Comparison of ENCODE assay signal across 8 cellular contexts in genomic region chr15:78540955-78541743, GRCh38. TPM values are rescaled to one million over a fixed set of nuclear protein-coding genes. Genes with fewer than 3 reads are reported as not detected.
DNase-seq lines count a peak whose midpoint lies in the region; ATAC-seq and TF ChIP-seq lines count a peak whose summit lies in the region.

No MANE protein-coding gene starts in this region.

- H3K9me3 ChIP-seq in right atrium auricular region, result no peaks in the 10 kb centered on the region
- no peaks in the 10 kb centered on the region for H3K9me3 ChIP-seq in effector memory CD4-positive, alpha-beta T cell (ENCODE audit: control insufficient read depth, low read length)

- DNase-seq in right atrium auricular region (ENCODE audit: low spot score) (no peak), Right ventricle myocardium superior (no peak), SKM-1 (lab: John Stamatoyannopoulos, UW; ENCODE audit: unreplicated experiment) (peak; percentile 15), NCI-H2171 (lab: John Stamatoyannopoulos, UW) (no peak)
- no peak for DNase-seq in effector memory CD4-positive, alpha-beta T cell
- DNase-seq in naive thymus-derived CD8-positive, alpha-beta T cell, result peak in 2 of 10 donors; percentile 11 to 16

- no peaks in the 10 kb centered on the region for H3K27me3 Mint-ChIP-seq in naive thymus-derived CD8-positive, alpha-beta T cell

- POLR2A ChIA-PET in naive thymus-derived CD8-positive, alpha-beta T cell (lab: Charles Lee), result interaction anchor here (0.7 to 2.0 kb wide), 9 partner anchors 11 to 331 kb away, joined by 3 to 31 read pairs (median 7); partner anchors contain the start of genes CHRNA5, IREB2, MORF4L1 and SKIC8

- ATAC-seq in Right ventricle myocardium superior (ENCODE audit: poor library complexity), result no peak
- no peak for ATAC-seq in naive thymus-derived CD8-positive, alpha-beta T cell
- ATAC-seq in GM21529 (IDR thresholded peaks at IDR 0.05; ENCODE audit: unreplicated experiment), result no peak
- no peak for ATAC-seq in GM21367 (IDR thresholded peaks at IDR 0.05; ENCODE audit: unreplicated experiment)

- intact Hi-C loops in Right ventricle myocardium superior (cut with DNase I), result no loop called here

- peak overlapping the region; percentile 98 to 100 (median 99) for H3K27ac Mint-ChIP-seq in naive thymus-derived CD8-positive, alpha-beta T cell

- H3K4me1 ChIP-seq in right atrium auricular region, result peaks cover 0 to 28% of the 10 kb centered on the region in 2 donors
- H3K4me1 ChIP-seq in effector memory CD4-positive, alpha-beta T cell (ENCODE audit: control insufficient read depth, insufficient read depth, low read length, poor library complexity, severe bottlenecking), result peaks cover 5% of the 10 kb centered on the region

- H3K27me3 ChIP-seq in right atrium auricular region, result no peaks in the 10 kb centered on the region
- no peaks in the 10 kb centered on the region for H3K27me3 ChIP-seq in effector memory CD4-positive, alpha-beta T cell (replicated peaks; ENCODE audit: control insufficient read depth, insufficient read depth, low read length, poor library complexity, severe bottlenecking)

- peaks cover 4 to 42% (median 8%) of the 10 kb centered on the region in 3 donors for H3K36me3 Mint-ChIP-seq in naive thymus-derived CD8-positive, alpha-beta T cell

- peak overlapping the region; percentile 87 to 99 (median 96) for H3K4me3 Mint-ChIP-seq in naive thymus-derived CD8-positive, alpha-beta T cell

- H3K9me3 Mint-ChIP-seq in naive thymus-derived CD8-positive, alpha-beta T cell, result no peaks in the 10 kb centered on the region

- peak overlapping the region; percentile 96 for H3K27ac ChIP-seq in right atrium auricular region
- H3K27ac ChIP-seq in effector memory CD4-positive, alpha-beta T cell (ENCODE audit: insufficient read depth, low read length, poor library complexity, severe bottlenecking), result peak overlapping the region; percentile 99

- peaks cover 12 to 36% (median 28%) of the 10 kb centered on the region in 4 donors for H3K4me1 Mint-ChIP-seq in naive thymus-derived CD8-positive, alpha-beta T cell

- TF ChIP-seq CTCF in right atrium auricular region (IDR thresholded peaks at IDR 0.05), result peak in 1 of 2 donors; percentile 7

- H3K4me3 ChIP-seq in right atrium auricular region, result peak overlapping the region; percentile 66 to 79
- peak overlapping the region; percentile 95 for H3K4me3 ChIP-seq in effector memory CD4-positive, alpha-beta T cell (ENCODE audit: insufficient read depth, low read depth, low read length, poor library complexity, severe bottlenecking)

- peaks cover 34% of the 10 kb centered on the region for H3K36me3 ChIP-seq in right atrium auricular region
- H3K36me3 ChIP-seq in effector memory CD4-positive, alpha-beta T cell (ENCODE audit: control insufficient read depth, insufficient read depth, low read length), result peaks cover 29% of the 10 kb centered on the region

RNA-seq across cellular contexts. Expression of gene PSMA4, which starts 0.9 kb away (rescaled TPM):
- total RNA-seq in right atrium auricular region (10 to 100 TPM; 85.8 to 87.1 TPM), Right ventricle myocardium superior (113 TPM)
- total RNA-seq in naive thymus-derived CD8-positive, alpha-beta T cell, result 10 to 100 TPM; 87.0 to 92.5 TPM
- polyA plus RNA-seq in naive thymus-derived CD8-positive, alpha-beta T cell, result 100 to 1,000 TPM; 170 to 218 (median 190) TPM

RNA-seq across cellular contexts. Expression of gene CHRNA5, which starts 24.2 kb away (rescaled TPM):
- total RNA-seq in right atrium auricular region (under 1 TPM; 0.22 to 0.59 TPM), Right ventricle myocardium superior (4.2 TPM)
- 1 to 10 TPM; 1.3 TPM for total RNA-seq in naive thymus-derived CD8-positive, alpha-beta T cell
- polyA plus RNA-seq in naive thymus-derived CD8-positive, alpha-beta T cell, result under 1 TPM in 2 of 3 donors, not detected in 1; 0.34 to 0.47 TPM

RNA-seq across cellular contexts. Expression of gene HYKK, which starts 33.8 kb away (rescaled TPM):
- total RNA-seq in right atrium auricular region (10 to 100 TPM in 1 of 2 donors, 1 to 10 TPM in 1; 6.1 to 12.5 TPM), Right ventricle myocardium superior (4.9 TPM)
- 1 to 10 TPM; 3.6 to 3.8 TPM for total RNA-seq in naive thymus-derived CD8-positive, alpha-beta T cell
- 1 to 10 TPM; 3.0 to 5.9 (median 4.1) TPM for polyA plus RNA-seq in naive thymus-derived CD8-positive, alpha-beta T cell
